In genomic region chr7:105625986-105626385, GRCh38 we compare ENCODE assay signal across 1 cellular context.
TF ChIP-seq lines count a peak whose summit lies in the region.

No MANE protein-coding gene starts in this region.

TF ChIP-seq in K562, 482 proteins besides CTCF, POLR2A, EP300 and RAD21 (continued from another document):
- no peak for TF ChIP-seq NEUROD1 (IDR thresholded peaks at IDR 0.05; ENCODE audit: borderline replicate concordance, low read depth, low read length, partially characterized antibody)
- no peak for TF ChIP-seq PCBP2 (IDR thresholded peaks at IDR 0.05; ENCODE audit: low read depth, low read length, poor library complexity, severe bottlenecking)
- TF ChIP-seq ZNF740 (CRISPR knock-in tag; IDR thresholded peaks at IDR 0.05), result no peak
- TF ChIP-seq ZNF740 (tag; IDR thresholded peaks at IDR 0.05), result no peak
- no peak for TF ChIP-seq RBM17 (IDR thresholded peaks at IDR 0.05; ENCODE audit: borderline replicate concordance, low read depth, low read length)
- TF ChIP-seq HINFP (tag; conservative IDR thresholded peaks at IDR 0.05; ENCODE audit: low read depth), result no peak
- no peak for TF ChIP-seq E2F5 (CRISPR knock-in tag; IDR thresholded peaks at IDR 0.05)
- no peak for TF ChIP-seq SREBF1 (IDR thresholded peaks at IDR 0.05; ENCODE audit: borderline replicate concordance, low read depth, low read length)
- no peak for TF ChIP-seq THRAP3 (IDR thresholded peaks at IDR 0.05; ENCODE audit: borderline replicate concordance)
- no peak for TF ChIP-seq ZNF12 (CRISPR knock-in tag; IDR thresholded peaks at IDR 0.05)
- TF ChIP-seq TBL1XR1 (IDR thresholded peaks at IDR 0.05; ENCODE audit: low read length in 2 of 2), result no peak
- no peak for TF ChIP-seq FOXP1 (CRISPR knock-in tag; IDR thresholded peaks at IDR 0.05)
- no peak for TF ChIP-seq MCM2 (IDR thresholded peaks at IDR 0.05; ENCODE audit: low read depth)
- no peak for TF ChIP-seq ZEB2 (IDR thresholded peaks at IDR 0.05)
- no peak for TF ChIP-seq ATF7 (IDR thresholded peaks at IDR 0.05)
- peak; percentile 72 for TF ChIP-seq RBM25 (IDR thresholded peaks at IDR 0.05; ENCODE audit: low read depth, low read length, severe bottlenecking)
- TF ChIP-seq CBX3 (IDR thresholded peaks at IDR 0.05; ENCODE audit: borderline replicate concordance in 1 of 2, low read length in 2 of 2), result 0 out of 3 replicates have a peak, but pooled peaks of 1 of the 2 experiments have one; percentile 35
- TF ChIP-seq ESRRA (IDR thresholded peaks at IDR 0.05; ENCODE audit: borderline replicate concordance, low read depth), result no peak
- TF ChIP-seq ZNF76 (CRISPR knock-in tag; IDR thresholded peaks at IDR 0.05; ENCODE audit: borderline replicate concordance), result no peak
- TF ChIP-seq TRIM28 (IDR thresholded peaks at IDR 0.05), result peak; percentile 49; the same call in 1 of the 2 replicates
